19 cellular contexts compared by ENCODE assay signal in the genomic region with DNA sequence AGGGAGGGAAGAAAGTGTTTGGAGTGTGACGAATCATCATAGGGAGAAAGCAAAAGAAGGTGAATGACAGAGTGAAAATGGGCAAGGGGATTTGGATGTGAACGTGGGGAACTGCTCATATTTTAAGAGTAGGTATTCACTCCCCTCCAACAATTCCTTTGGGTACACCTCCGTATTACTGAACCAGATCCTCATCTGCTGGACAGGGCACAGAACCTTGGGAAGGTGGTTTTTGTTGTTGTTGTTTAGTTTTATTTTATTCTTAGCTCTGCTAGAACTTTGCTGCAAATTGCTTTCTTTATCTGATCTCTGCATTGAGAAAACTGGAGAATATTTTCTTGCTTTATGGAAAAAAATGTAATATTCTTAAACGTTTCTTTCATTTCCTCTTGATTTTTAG. TPM values are rescaled to one million over a fixed set of nuclear protein-coding genes. Genes with fewer than 3 reads are reported as not detected.
DNase-seq lines count a peak whose midpoint lies in the region; ATAC-seq and TF ChIP-seq lines count a peak whose summit lies in the region.
"Had no signal": no experiment of that assay in that cellular context is flagged by ENCODE, and none has a peak within 500 bp of the region (broad histone marks: within the 10 kb centered on the region; RNA-seq: fewer than 3 reads in every experiment).

No MANE protein-coding gene starts in this region.

- H4K20me1 ChIP-seq in SK-N-SH (ENCODE audit: insufficient read depth): peaks cover 99% of the 10 kb centered on the region

- no peaks in the 10 kb centered on the region for H3K27me3 Mint-ChIP-seq in glutamatergic neuron (ENCODE audit: unreplicated experiment)

- 78% methylated on average over 4 of the region's 4 CpGs for WGBS in SK-N-SH (ENCODE audit: low lambda C conversion rate)

- H3K36me3 Mint-ChIP-seq in glutamatergic neuron (ENCODE audit: unreplicated experiment): no peaks in the 10 kb centered on the region
- H3K36me3 Mint-ChIP-seq: CD8-positive, alpha-beta T cell had no signal

- POLR2A ChIA-PET in SK-N-SH (lab: Yijun Ruan, JAX) (no interaction called here), HEK293 (lab: Yijun Ruan, JAX) (no interaction called here)

- H3K9me3 ChIP-seq in SK-N-SH (no peaks in the 10 kb centered on the region), HEK293 (ENCODE audit: control insufficient read depth, insufficient read depth, low read depth, low read length) (no peaks in the 10 kb centered on the region)
- H3K9me3 ChIP-seq: A549; BLaER1 treated with 17β-estradiol and CSF1 and Interleukin-3, amounts not matched to agents 10 nM and 100 nM; Caco-2 had no signal

- no peak overlapping the region for H3K27ac ChIP-seq in SK-N-SH (ENCODE audit: low read depth in 2 of 2, low read length in 1 of 2)
- H3K27ac ChIP-seq in HEK293 (ENCODE audit: extremely low read depth, low read depth, low read length): no peak overlapping the region
- H3K27ac ChIP-seq: 22Rv1; A549; BLaER1 treated with 17β-estradiol and CSF1 and Interleukin-3, amounts not matched to agents 10 nM and 100 nM; C4-2B had no signal

- ATAC-seq in SK-N-SH treated with all-trans-retinoic acid at 6 μM for 48 hours: no peak
- ATAC-seq: A549; CD8-positive, alpha-beta T cell; GM12878 had no signal

- peak overlapping the region; percentile 3 for H3K27ac Mint-ChIP-seq in glutamatergic neuron (ENCODE audit: unreplicated experiment)
- H3K27ac Mint-ChIP-seq: B cell; CD4-positive, alpha-beta T cell; CD8-positive, alpha-beta T cell had no signal

- no peak for TF ChIP-seq RAD21 in SK-N-SH (IDR thresholded peaks at IDR 0.05; ENCODE audit: low read length)

- H3K4me1 Mint-ChIP-seq in glutamatergic neuron (ENCODE audit: low read depth, unreplicated experiment): peaks cover 49% of the 10 kb centered on the region
- H3K4me1 Mint-ChIP-seq: B cell had no signal

- H3K4me1 ChIP-seq in SK-N-SH (ENCODE audit: control insufficient read depth in 1 of 2, insufficient read depth in 2 of 2, low read depth in 1 of 2, low read length in 1 of 2): peaks cover 0 to under 1% of the 10 kb centered on the region in 2 experiments; a peak in 3 of 4 replicates
- H3K4me1 ChIP-seq in HEK293 (ENCODE audit: control insufficient read depth, insufficient read depth, low read length): no peaks in the 10 kb centered on the region
- H3K4me1 ChIP-seq: BLaER1 treated with 17β-estradiol and CSF1 and Interleukin-3, amounts not matched to agents 10 nM and 100 nM; Caco-2 had no signal

- TF ChIP-seq EP300 in SK-N-SH (IDR thresholded peaks at IDR 0.05; ENCODE audit: borderline replicate concordance in 1 of 2, low read depth in 1 of 2, low read length in 1 of 2): no peak

- H3K36me3 ChIP-seq in SK-N-SH (replicated peaks in 1 of 2; ENCODE audit: control insufficient read depth in 1 of 2, insufficient read depth in 2 of 2, low read length in 1 of 2) (peaks cover 6 to 18% of the 10 kb centered on the region in 2 experiments), HEK293 (ENCODE audit: control insufficient read depth in 2 of 2, insufficient read depth in 1 of 2, low read length in 2 of 2) (no peaks in the 10 kb centered on the region)
- H3K36me3 ChIP-seq: BLaER1 treated with 17β-estradiol and CSF1 and Interleukin-3, amounts not matched to agents 10 nM and 100 nM had no signal

- H3K27me3 ChIP-seq in SK-N-SH (ENCODE audit: insufficient read depth): no peaks in the 10 kb centered on the region

- no peak for DNase-seq in SK-N-SH
- DNase-seq in glutamatergic neuron: no peak
- no peak for DNase-seq in NCI-H2029 (lab: John Stamatoyannopoulos, UW)
- DNase-seq in T1000 (lab: John Stamatoyannopoulos, UW): no peak
- DNase-seq: AML-193; Caco-2; Calu3; CD4-positive, alpha-beta T cell; CD8-positive, alpha-beta T cell; DMS79 treated with DMSO at 0.1 percent for 48 hours; GDM1 had no signal

- peaks cover 2% of the 10 kb centered on the region for H3F3A ChIP-seq in SK-N-SH (replicated peaks; ENCODE audit: insufficient read depth)

- H2AFZ ChIP-seq in SK-N-SH (ENCODE audit: low read depth): no peak overlapping the region

- no peak overlapping the region for H3K9ac ChIP-seq in SK-N-SH
- H3K9ac ChIP-seq: BLaER1 treated with 17β-estradiol and CSF1 and Interleukin-3, amounts not matched to agents 10 nM and 100 nM had no signal

- H3K79me2 ChIP-seq in SK-N-SH (ENCODE audit: insufficient read depth): peaks cover 99% of the 10 kb centered on the region

- H3K4me2 ChIP-seq in SK-N-SH: no peak overlapping the region
- H3K4me2 ChIP-seq: A549; BLaER1 treated with 17β-estradiol and CSF1 and Interleukin-3, amounts not matched to agents 10 nM and 100 nM had no signal

- CTCF ChIA-PET in SK-N-SH (lab: Yijun Ruan, JAX): interaction anchor here (1.0 to 1.3 kb wide), 2 partner anchors 216 to 223 kb away, joined by 3 read pairs; no protein-coding TSS in a partner anchor
- CTCF ChIA-PET in HEK293 (lab: Yijun Ruan, JAX): no interaction called here

- TF ChIP-seq CTCF in SK-N-SH (IDR thresholded peaks at IDR 0.05) (no peak), HEK293 (tag by site-specific recombination; IDR thresholded peaks at IDR 0.05) (no peak), glutamatergic neuron (IDR thresholded peaks at IDR 0.05; ENCODE audit: partially characterized antibody, unreplicated experiment) (no peak)

- H3K4me3 ChIP-seq in SK-N-SH (ENCODE audit: low read depth in 2 of 2, low read length in 1 of 2) (no peak overlapping the region), HEK293 (ENCODE audit: low read depth, low read length) (no peak overlapping the region)
- H3K4me3 ChIP-seq: A549; BLaER1 treated with 17β-estradiol and CSF1 and Interleukin-3, amounts not matched to agents 10 nM and 100 nM; GM12878 had no signal

- no peaks in the 10 kb centered on the region for H3K9me2 ChIP-seq in SK-N-SH

- peak overlapping the region; percentile 9 for H3K4me3 Mint-ChIP-seq in glutamatergic neuron (ENCODE audit: unreplicated experiment)
- H3K4me3 Mint-ChIP-seq: B cell; CD4-positive, alpha-beta T cell; CD8-positive, alpha-beta T cell had no signal

- no peaks in the 10 kb centered on the region for H3K9me3 Mint-ChIP-seq in glutamatergic neuron (ENCODE audit: unreplicated experiment)
- H3K9me3 Mint-ChIP-seq: CD4-positive, alpha-beta T cell; CD8-positive, alpha-beta T cell had no signal

TF ChIP-seq in SK-N-SH, 30 proteins besides CTCF, POLR2A, EP300 and RAD21 (continues in another document):
- no peak for TF ChIP-seq NFIC (IDR thresholded peaks at IDR 0.05; ENCODE audit: borderline replicate concordance)

TF ChIP-seq in SK-N-SH treated with all-trans-retinoic acid at 6 μM for 48 hours, 23 proteins besides CTCF, POLR2A, EP300 and RAD21:
- TF ChIP-seq GLIS3 (CRISPR knock-in tag; IDR thresholded peaks at IDR 0.05): no peak
- TF ChIP-seq ZC3H10 (CRISPR knock-in tag; IDR thresholded peaks at IDR 0.05): no peak
- no peak for TF ChIP-seq ZFP30 (CRISPR knock-in tag; IDR thresholded peaks at IDR 0.05)
- TF ChIP-seq BACH2 (CRISPR knock-in tag; IDR thresholded peaks at IDR 0.05; ENCODE audit: borderline replicate concordance): no peak
- TF ChIP-seq ARNTL (CRISPR knock-in tag; IDR thresholded peaks at IDR 0.05; ENCODE audit: borderline replicate concordance, low read depth): no peak

TF ChIP-seq in HEK293, 187 proteins besides CTCF, POLR2A, EP300 and RAD21:
- TF ChIP-seq PRDM1 (tag by site-specific recombination; IDR thresholded peaks at IDR 0.05) (peak; percentile 81), ZNF138 (tag by site-specific recombination; IDR thresholded peaks at IDR 0.05; ENCODE audit: borderline replicate concordance) (no peak)

RNA-seq across cellular contexts. Expression of a gene that starts 7.1 kb away (rescaled TPM):
- 7.1 and 9.7 TPM in 2 replicates for polyA plus RNA-seq in SK-N-SH (2012; rRNA removed)
- polyA plus RNA-seq in SK-N-SH (2012; cell fraction: cytosol; rRNA removed): 3.7 and 4.8 TPM in 2 replicates
- polyA plus RNA-seq in SK-N-SH (2012; cell fraction: nucleus; rRNA removed): 26.8 and 39.9 TPM in 2 replicates
- total RNA-seq in glutamatergic neuron (ENCODE audit: unreplicated experiment): 47.6 TPM
